ENCODE assay signal across 2 cellular contexts in genomic region chr4:130542953-130543352, GRCh38.
TF ChIP-seq lines count a peak whose summit lies in the region.

No MANE protein-coding gene starts in this region.

TF ChIP-seq in A549, 52 proteins besides CTCF, POLR2A, EP300 and RAD21:
- TF ChIP-seq REST (IDR thresholded peaks at IDR 0.05) (no peak), HOXA7 (CRISPR knock-in tag; IDR thresholded peaks at IDR 0.05) (no peak), CHD2 (IDR thresholded peaks at IDR 0.05; ENCODE audit: low read length, partially characterized antibody) (no peak), JUNB (IDR thresholded peaks at IDR 0.05) (no peak), POLR2AphosphoS2 (conservative IDR thresholded peaks at IDR 0.05; ENCODE audit: low read length) (no peak), FOXS1 (CRISPR knock-in tag; IDR thresholded peaks at IDR 0.05) (no peak), ZNF302 (CRISPR knock-in tag; IDR thresholded peaks at IDR 0.05) (no peak), FOSL2 (IDR thresholded peaks at IDR 0.05) (no peak), FOSL2 (CRISPR knock-in tag; IDR thresholded peaks at IDR 0.05) (no peak), PHF8 (IDR thresholded peaks at IDR 0.05; ENCODE audit: borderline replicate concordance, low read depth) (no peak), ZFP36 (IDR thresholded peaks at IDR 0.05; ENCODE audit: borderline replicate concordance, partially characterized antibody) (no peak), NPAS2 (CRISPR knock-in tag; IDR thresholded peaks at IDR 0.05; ENCODE audit: borderline replicate concordance) (no peak), ZSCAN20 (CRISPR knock-in tag; IDR thresholded peaks at IDR 0.05) (no peak), HOXB5 (CRISPR knock-in tag; IDR thresholded peaks at IDR 0.05) (no peak)
- TF ChIP-seq, protein P1, sequence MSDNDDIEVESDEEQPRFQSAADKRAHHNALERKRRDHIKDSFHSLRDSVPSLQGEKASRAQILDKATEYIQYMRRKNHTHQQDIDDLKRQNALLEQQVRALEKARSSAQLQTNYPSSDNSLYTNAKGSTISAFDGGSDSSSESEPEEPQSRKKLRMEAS (IDR thresholded peaks at IDR 0.05) = no peak

TF ChIP-seq in GM23338, 12 proteins besides CTCF, POLR2A, EP300 and RAD21 (continued from another document):
- no peak for TF ChIP-seq ZNF462 (CRISPR knock-in tag; IDR thresholded peaks at IDR 0.05)
- no peak for TF ChIP-seq ZNF114 (CRISPR knock-in tag; IDR thresholded peaks at IDR 0.05)
TF ChIP-seq in GM23338: peak in this region for 0.
